ENCODE assay signal across 9 cellular contexts in the genomic region with DNA sequence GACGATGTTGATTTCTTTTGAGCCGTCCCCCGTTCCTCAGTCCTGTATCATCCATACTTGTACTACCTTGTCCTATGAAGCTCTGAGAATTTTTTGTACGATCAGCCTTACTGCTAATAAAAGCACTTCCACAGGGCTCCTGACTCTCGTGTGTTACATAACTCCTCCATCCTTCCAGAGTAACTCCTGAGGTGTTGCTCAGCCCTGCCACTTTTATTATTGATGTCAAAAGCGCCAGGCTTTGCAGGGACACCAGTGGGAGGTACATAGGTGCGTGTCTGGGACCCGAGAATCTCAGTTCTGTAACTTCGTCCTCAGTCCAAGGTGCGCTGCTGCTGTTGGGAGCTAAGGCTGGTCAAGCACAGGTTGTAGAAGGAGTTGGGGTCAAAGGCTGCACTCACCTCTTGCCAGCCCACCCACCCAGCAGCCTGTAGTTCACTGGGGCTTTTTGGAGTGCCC. TPM values are rescaled to one million over a fixed set of nuclear protein-coding genes. Genes with fewer than 3 reads are reported as not detected.
DNase-seq lines count a peak whose midpoint lies in the region; ATAC-seq and TF ChIP-seq lines count a peak whose summit lies in the region.
"Had no signal": no experiment of that assay in that cellular context is flagged by ENCODE, and none has a peak within 500 bp of the region (broad histone marks: within the 10 kb centered on the region; RNA-seq: fewer than 3 reads in every experiment).

No MANE protein-coding gene starts in this region.

- H2AFZ ChIP-seq in H9 (ENCODE audit: low read length), result no peak overlapping the region

- no peak overlapping the region for H4K91ac ChIP-seq in H9 (ENCODE audit: insufficient read length, low read depth, low read length)

- H3K14ac ChIP-seq in H9 (ENCODE audit: insufficient read depth, low read length), result no peak overlapping the region

- DNase-seq in H9 (no peak), WERI-Rb-1 (no peak), glutamatergic neuron (no peak), HEK293T (ENCODE audit: extremely low spot score) (no peak)
- DNase-seq in stimulated activated CD4-positive, alpha-beta T cell treated with anti-CD3 and anti-CD28 coated beads, Interleukin-2, amount 100 ng/mL, for 48 hours, result no peak
- DNase-seq: NCI-H187 had no signal

- no CpG with 5 or more reads among the region's 10 CpGs for WGBS in H9 (ENCODE audit: extremely low coverage, insufficient read length, low lambda C conversion rate)

- POLR2A ChIA-PET in HEK293T (lab: Yijun Ruan, JAX), result interaction anchor here (0.6 to 7.4 kb wide), 8 partner anchors 13 to 392 kb away, joined by 3 to 158 read pairs (median 4); a partner anchor contains a TSS

- no peak overlapping the region for H2BK120ac ChIP-seq in H9 (ENCODE audit: low read depth, low read length, poor library complexity, severe bottlenecking)

- no peak for TF ChIP-seq CTCF in H9 (conservative IDR thresholded peaks at IDR 0.05)
- no peak for TF ChIP-seq CTCF in WERI-Rb-1 (IDR thresholded peaks at IDR 0.05; ENCODE audit: low read depth, low read length)
- no peak for TF ChIP-seq CTCF in glutamatergic neuron (IDR thresholded peaks at IDR 0.05; ENCODE audit: partially characterized antibody, unreplicated experiment)

- no peak overlapping the region for H3T11ph ChIP-seq in H9 (ENCODE audit: low read length)

- no peaks in the 10 kb centered on the region for H3K27me3 ChIP-seq in H9 (ENCODE audit: insufficient read depth, low read length)
- H3K27me3 ChIP-seq in WERI-Rb-1 (ENCODE audit: insufficient read depth, low read depth, severe bottlenecking), result no peaks in the 10 kb centered on the region
- H3K27me3 ChIP-seq in skeletal muscle satellite cell (ENCODE audit: control insufficient read depth, insufficient read depth, low read length), result no peaks in the 10 kb centered on the region

- H3K27ac ChIP-seq in H9 (ENCODE audit: insufficient read length, low read depth, low read length) (no peak overlapping the region), WERI-Rb-1 (peak overlapping the region; percentile 81)

- H3K4me3 ChIP-seq in WERI-Rb-1 (ENCODE audit: low read depth, low read length) (peak overlapping the region; percentile 70), skeletal muscle satellite cell (ENCODE audit: low read length) (peak overlapping the region; percentile 85)

- no peak overlapping the region for H3K23ac ChIP-seq in H9 (ENCODE audit: insufficient read length, low read depth, low read length)

- no peak for ATAC-seq in HG02981 (IDR thresholded peaks at IDR 0.05; ENCODE audit: unreplicated experiment)
- ATAC-seq in HG02840 (IDR thresholded peaks at IDR 0.05; ENCODE audit: low FRiP score, unreplicated experiment), result no peak

- H4K8ac ChIP-seq in H9 (replicated peaks; ENCODE audit: insufficient read length, low read depth, low read length), result no peak overlapping the region

- H3K4me3 Mint-ChIP-seq in H9 (peak overlapping the region; percentile 73 to 83), glutamatergic neuron (ENCODE audit: unreplicated experiment) (peak overlapping the region; percentile 77)

- H3K79me2 ChIP-seq in H9 (ENCODE audit: insufficient read depth, low read length), result peaks cover 6% of the 10 kb centered on the region; the same call in 1 of the 2 replicates

- H3K9me3 ChIP-seq in H9 (ENCODE audit: control insufficient read depth, low read depth, low read length), result no peaks in the 10 kb centered on the region
- H3K9me3 ChIP-seq in WERI-Rb-1 (ENCODE audit: severe bottlenecking), result no peaks in the 10 kb centered on the region
- no peaks in the 10 kb centered on the region for H3K9me3 ChIP-seq in skeletal muscle satellite cell (replicated peaks; ENCODE audit: low read length)

- H3K4me1 ChIP-seq in H9 (ENCODE audit: insufficient read depth, low read length) (peaks cover 2% of the 10 kb centered on the region; the same call in 1 of the 2 replicates), skeletal muscle satellite cell (ENCODE audit: control insufficient read depth, insufficient read depth, low read length) (peaks cover 31% of the 10 kb centered on the region)

- H3K9me3 Mint-ChIP-seq in H9, result no peaks in the 10 kb centered on the region
- H3K9me3 Mint-ChIP-seq in glutamatergic neuron (ENCODE audit: unreplicated experiment), result peaks cover 18% of the 10 kb centered on the region

- no peak overlapping the region for H3K18ac ChIP-seq in H9 (ENCODE audit: insufficient read length, low read depth, low read length)

- H3K4ac ChIP-seq in H9 (ENCODE audit: low read depth, low read length), result no peak overlapping the region

- no peaks in the 10 kb centered on the region for H3K79me1 ChIP-seq in H9 (ENCODE audit: insufficient read depth, low read depth, low read length, poor library complexity, severe bottlenecking)

- H3K36me3 ChIP-seq in WERI-Rb-1 (peaks cover 58% of the 10 kb centered on the region), skeletal muscle satellite cell (ENCODE audit: insufficient read depth, low read length) (peaks cover 54% of the 10 kb centered on the region)

- no peak overlapping the region for H2BK20ac ChIP-seq in H9 (ENCODE audit: low read depth, low read length, poor library complexity, severe bottlenecking)

- H3K4me2 ChIP-seq in H9 (ENCODE audit: insufficient read depth, insufficient read length, low read length), result peak overlapping the region; percentile 54
- H3K4me2 ChIP-seq in skeletal muscle satellite cell (ENCODE audit: low read length), result peak overlapping the region; percentile 98

- peaks cover 46 to 54% (median 51%) of the 10 kb centered on the region in 3 experiments for H3K36me3 Mint-ChIP-seq in H9 (ENCODE audit: insufficient read depth in 1 of 3, low read depth in 3 of 3)
- H3K36me3 Mint-ChIP-seq in glutamatergic neuron (ENCODE audit: unreplicated experiment), result peaks cover 5% of the 10 kb centered on the region

- no peak overlapping the region for H3K56ac ChIP-seq in H9 (ENCODE audit: insufficient read length, low read depth, low read length)

- H3K23me2 ChIP-seq in H9 (ENCODE audit: insufficient read length, low read depth, low read length, poor library complexity, severe bottlenecking), result peaks cover 24% of the 10 kb centered on the region

- no peak overlapping the region for H2BK5ac ChIP-seq in H9 (ENCODE audit: insufficient read length, low read length)

- H3K27me3 Mint-ChIP-seq in H9 (ENCODE audit: low read depth) (no peaks in the 10 kb centered on the region; the same call in 1 of the 2 replicates), glutamatergic neuron (ENCODE audit: unreplicated experiment) (peaks cover 18% of the 10 kb centered on the region)

- H3K9ac ChIP-seq in H9 (ENCODE audit: extremely low read depth, insufficient read length, low read length) (peak overlapping the region; percentile 76), skeletal muscle satellite cell (ENCODE audit: low read depth, low read length) (peak overlapping the region; percentile 89)

- no peak overlapping the region for H2AK5ac ChIP-seq in H9 (ENCODE audit: insufficient read length, low read length)

- no peak overlapping the region for H4K5ac ChIP-seq in H9 (ENCODE audit: insufficient read length, low read depth, low read length)

- no peaks in the 10 kb centered on the region for H4K20me1 ChIP-seq in H9 (ENCODE audit: control insufficient read depth, insufficient read depth, insufficient read length)

- H2BK15ac ChIP-seq in H9 (ENCODE audit: low read depth, low read length), result no peak overlapping the region

- H3K4me1 Mint-ChIP-seq in H9 (peaks cover 37 to 48% of the 10 kb centered on the region in 2 experiments), glutamatergic neuron (ENCODE audit: low read depth, unreplicated experiment) (peaks cover 11% of the 10 kb centered on the region)

- H3K27ac Mint-ChIP-seq in H9 (peak overlapping the region; percentile 4 to 92 (median 82); a peak in 5 of 7 replicates), glutamatergic neuron (ENCODE audit: unreplicated experiment) (peak overlapping the region; percentile 33)

- CTCF ChIA-PET in HEK293T (lab: Yijun Ruan, JAX), result no interaction called here

- H2BK12ac ChIP-seq in H9 (ENCODE audit: insufficient read length, low read depth, low read length), result no peak overlapping the region

TF ChIP-seq in HEK293T, 16 proteins besides CTCF, POLR2A, EP300 and RAD21 (continues in another document):
- TF ChIP-seq, protein P1, sequence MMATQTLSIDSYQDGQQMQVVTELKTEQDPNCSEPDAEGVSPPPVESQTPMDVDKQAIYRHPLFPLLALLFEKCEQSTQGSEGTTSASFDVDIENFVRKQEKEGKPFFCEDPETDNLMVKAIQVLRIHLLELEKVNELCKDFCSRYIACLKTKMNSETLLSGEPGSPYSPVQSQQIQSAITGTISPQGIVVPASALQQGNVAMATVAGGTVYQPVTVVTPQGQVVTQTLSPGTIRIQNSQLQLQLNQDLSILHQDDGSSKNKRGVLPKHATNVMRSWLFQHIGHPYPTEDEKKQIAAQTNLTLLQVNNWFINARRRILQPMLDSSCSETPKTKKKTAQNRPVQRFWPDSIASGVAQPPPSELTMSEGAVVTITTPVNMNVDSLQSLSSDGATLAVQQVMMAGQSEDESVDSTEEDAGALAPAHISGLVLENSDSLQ (IDR thresholded peaks at IDR 0.05), result no peak
- TF ChIP-seq FOXK2 (IDR thresholded peaks at IDR 0.05), result no peak
- no peak for TF ChIP-seq TARDBP (IDR thresholded peaks at IDR 0.05)
- no peak for TF ChIP-seq ELF4 (IDR thresholded peaks at IDR 0.05)
- TF ChIP-seq LEF1 (IDR thresholded peaks at IDR 0.05; ENCODE audit: borderline replicate concordance), result no peak
- TF ChIP-seq CTBP1 (IDR thresholded peaks at IDR 0.05; ENCODE audit: borderline replicate concordance), result no peak
- TF ChIP-seq ZNF384 (IDR thresholded peaks at IDR 0.05), result no peak
- TF ChIP-seq ARNT (IDR thresholded peaks at IDR 0.05), result no peak
- TF ChIP-seq SP1 (IDR thresholded peaks at IDR 0.05), result no peak
- no peak for TF ChIP-seq NFRKB (IDR thresholded peaks at IDR 0.05)
- TF ChIP-seq L3MBTL2 (conservative IDR thresholded peaks at IDR 0.05), result no peak
- TF ChIP-seq HDGF (IDR thresholded peaks at IDR 0.05; ENCODE audit: borderline replicate concordance), result no peak
- TF ChIP-seq SUZ12 (IDR thresholded peaks at IDR 0.05), result no peak
- TF ChIP-seq FOXM1 (IDR thresholded peaks at IDR 0.05; ENCODE audit: borderline replicate concordance), result no peak
- TF ChIP-seq FOXA1 (IDR thresholded peaks at IDR 0.05), result no peak

RNA-seq across cellular contexts. Expression of a gene that starts 1.0 kb away (rescaled TPM):
- total RNA-seq in H9 (2021), result 4.3 and 4.6 TPM in 2 replicates
- total RNA-seq in glutamatergic neuron (ENCODE audit: unreplicated experiment), result 3.2 TPM
- total RNA-seq in skeletal muscle satellite cell (2012; rRNA removed), result 5.0 and 9.4 TPM in 2 replicates

RNA-seq across cellular contexts. Expression of a gene that starts 7.1 kb away (rescaled TPM):
- total RNA-seq in H9 (2021) (5.7 and 7.0 TPM in 2 replicates), glutamatergic neuron (ENCODE audit: unreplicated experiment) (30.0 TPM)
- total RNA-seq in skeletal muscle satellite cell (2012; rRNA removed), result 0.25 and 0.66 TPM in 2 replicates

RNA-seq across cellular contexts. Expression of a gene that starts 13.7 kb away (rescaled TPM):
- total RNA-seq in H9 (2021) (373 and 382 TPM in 2 replicates), glutamatergic neuron (ENCODE audit: unreplicated experiment) (213 TPM)
- total RNA-seq in skeletal muscle satellite cell (2012; rRNA removed), result 33.4 and 37.5 TPM in 2 replicates

RNA-seq across cellular contexts. Expression of a gene that starts 21.4 kb away (rescaled TPM):
- total RNA-seq in H9 (2021) (120 and 122 TPM in 2 replicates), glutamatergic neuron (ENCODE audit: unreplicated experiment) (13.1 TPM)
- total RNA-seq in skeletal muscle satellite cell (2012; rRNA removed), result 76.2 and 107 TPM in 2 replicates

RNA-seq across cellular contexts. Expression of a gene that starts 36.0 kb away (rescaled TPM):
- total RNA-seq in H9 (2021), result 42.3 and 43.0 TPM in 2 replicates
- 36.7 TPM for total RNA-seq in glutamatergic neuron (ENCODE audit: unreplicated experiment)
- 12.9 and 18.6 TPM in 2 replicates for total RNA-seq in skeletal muscle satellite cell (2012; rRNA removed)
